Comparison of ENCODE assay signal across 7 cellular contexts in genomic region chr20:18276821-18277220, GRCh38. TPM values are rescaled to one million over a fixed set of nuclear protein-coding genes. Genes with fewer than 3 reads are reported as not detected.
DNase-seq lines count a peak whose midpoint lies in the region; FAIRE-seq and TF ChIP-seq lines count a peak whose summit lies in the region.

No MANE protein-coding gene starts in this region.

- H3K4me1 ChIP-seq in NT2/D1 (ENCODE audit: insufficient read depth, insufficient read length): no peaks in the 10 kb centered on the region
- peaks cover 0 to 3% (median 0%) of the 10 kb centered on the region in 3 donors for H3K4me1 ChIP-seq in esophagus squamous epithelium
- no peaks in the 10 kb centered on the region for H3K4me1 ChIP-seq in thyroid gland

- WGBS in esophagus squamous epithelium, 2 donors: 7 to 12% methylated on average over 11 to 12 of the region's 12 CpGs
- WGBS in thyroid gland, 2 donors: 15% methylated on average over 12 of the region's 12 CpGs

- H3K36me3 Mint-ChIP-seq in nephron (ENCODE audit: low read depth): no peaks in the 10 kb centered on the region

- intact Hi-C loops in esophagus squamous epithelium (cut with DNase I): no loop called here
- intact Hi-C loops in thyroid gland (cut with DNase I): loop anchor here (10.0 kb wide), 2 partner anchors 132 to 222 kb away; partner anchors contain the start of gene OVOL2

- FAIRE-seq in HTR-8/SVneo (lab: Jason Lieb, UNC): peak; percentile 60

- H3K4me3 ChIP-seq in GM12865 (ENCODE audit: low read depth, low read length): no peak overlapping the region
- H3K4me3 ChIP-seq in NT2/D1 (ENCODE audit: insufficient read length, low read depth): no peak overlapping the region
- H3K4me3 ChIP-seq in esophagus squamous epithelium: no peak overlapping the region
- no peak overlapping the region for H3K4me3 ChIP-seq in thyroid gland (replicated peaks in 1 of 3)

- H3K27me3 Mint-ChIP-seq in nephron (ENCODE audit: low read depth): peaks cover 20% of the 10 kb centered on the region

- H3K36me3 ChIP-seq in NT2/D1 (ENCODE audit: insufficient read depth, insufficient read length, low read length) (no peaks in the 10 kb centered on the region), esophagus squamous epithelium (no peaks in the 10 kb centered on the region), thyroid gland (no peaks in the 10 kb centered on the region)

- TF ChIP-seq CTCF in GM12865 (IDR thresholded peaks at IDR 0.05; ENCODE audit: insufficient read depth, low read depth, low read length, missing control alignments) (peak; percentile 81), esophagus squamous epithelium (IDR thresholded peaks at IDR 0.05) (peak; percentile 29 to 89 (median 78)), nephron (IDR thresholded peaks at IDR 0.05; ENCODE audit: unreplicated experiment in 3 of 3) (peak; percentile 79 to 84 (median 82)), thyroid gland (IDR thresholded peaks at IDR 0.05) (peak in 5 of 6 experiments; percentile 60 to 84 (median 76))

- no peaks in the 10 kb centered on the region for H3K4me1 Mint-ChIP-seq in nephron

- H3K9ac ChIP-seq in NT2/D1 (ENCODE audit: insufficient read length, low read depth): no peak overlapping the region

- no peak overlapping the region for H3K27ac Mint-ChIP-seq in nephron

- H3K4me3 Mint-ChIP-seq in nephron: no peak overlapping the region

- H3K9me3 Mint-ChIP-seq in nephron: no peaks in the 10 kb centered on the region

- H3K9me3 ChIP-seq in NT2/D1 (ENCODE audit: insufficient read depth, low read length): no peaks in the 10 kb centered on the region
- no peaks in the 10 kb centered on the region for H3K9me3 ChIP-seq in esophagus squamous epithelium
- H3K9me3 ChIP-seq in thyroid gland: no peaks in the 10 kb centered on the region

- no peaks in the 10 kb centered on the region for H3K27me3 ChIP-seq in NT2/D1 (ENCODE audit: insufficient read depth, insufficient read length)
- peaks cover 0 to 46% (median 0%) of the 10 kb centered on the region in 4 donors for H3K27me3 ChIP-seq in esophagus squamous epithelium
- H3K27me3 ChIP-seq in thyroid gland: no peaks in the 10 kb centered on the region

- TF ChIP-seq POLR2A in esophagus squamous epithelium (IDR thresholded peaks at IDR 0.05) (no peak), thyroid gland (IDR thresholded peaks at IDR 0.05) (no peak)

- peak; percentile 75 for DNase-seq in GM12865 (ENCODE audit: low read depth)
- peak; percentile 67 for DNase-seq in HTR-8/SVneo (ENCODE audit: insufficient read length, low spot score)
- DNase-seq in NT2/D1 (ENCODE audit: low read depth, low spot score): peak; percentile 42
- peak; percentile 21 for DNase-seq in activated T-cell treated with anti-CD3 and anti-CD28 coated beads for 1 hour (ENCODE audit: low read depth)
- no peak for DNase-seq in esophagus squamous epithelium (lab: John Stamatoyannopoulos, UW)
- peak; percentile 79 to 83 for DNase-seq in thyroid gland

- H3K27ac ChIP-seq in esophagus squamous epithelium: no peak overlapping the region
- no peak overlapping the region for H3K27ac ChIP-seq in thyroid gland

RNA-seq across cellular contexts. Expression of gene ZNF133, which starts 11.5 kb away (rescaled TPM):
- 10 to 100 TPM; 10.1 to 20.2 (median 13.7) TPM for total RNA-seq in esophagus squamous epithelium
- total RNA-seq in thyroid gland: 10 to 100 TPM; 14.8 to 17.3 (median 15.9) TPM
